Comparison of ENCODE assay signal across 26 cellular contexts in genomic region chr7:104039363-104039762, GRCh38.
"Had no signal": no experiment of that assay in that cellular context is flagged by ENCODE, and none has a peak within 500 bp of the region (broad histone marks: within the 10 kb centered on the region; RNA-seq: fewer than 3 reads in every experiment).

No MANE protein-coding gene starts in this region.

- DNase-seq: activated CD4-positive, alpha-beta T cell treated with anti-CD3 and anti-CD28 coated beads for 48 hours; activated CD4-positive, alpha-beta T cell treated with anti-CD3 and anti-CD28 coated beads, Interleukin-2, amount 50 U/mL, for 48 hours; activated CD8-positive, alpha-beta memory T cell treated with anti-CD3 and anti-CD28 coated beads for 24 hours; activated effector memory CD4-positive, alpha-beta T cell treated with anti-CD3 and anti-CD28 coated beads, Interleukin-2, amount 50 U/mL, for 16 hours; activated naive CD4-positive, alpha-beta T cell treated with anti-CD3 and anti-CD28 coated beads for 36 hours; activated naive CD8-positive, alpha-beta T cell treated with anti-CD3 and anti-CD28 coated beads for 36 hours; activated T-cell treated with anti-CD3 and anti-CD28 coated beads, Interleukin-2, amount 50 U/mL, for 1 hour; adrenal gland; aorta; body of pancreas; effector CD8-positive, alpha-beta T cell; esophagus squamous epithelium; foreskin melanocyte; heart right ventricle; lower lobe of right lung; mesenchymal stem cell; natural killer cell; occipital lobe; right cardiac atrium; stimulated activated CD4-positive, alpha-beta T cell treated with anti-CD3 and anti-CD28 coated beads, Interleukin-15, amount 100 ng/mL, for 24 hours; stimulated activated CD4-positive, alpha-beta T cell treated with anti-CD3 and anti-CD28 coated beads, Interleukin-2, amount 100 ng/mL, for 24 hours; stimulated activated naive B cell treated with anti-CD40 and anti-IgM and Interleukin-4, amounts not matched to agents 10 μg/mL and 1 μg/mL and 100 μg/mL, for 72 hours; transverse colon; WERI-Rb-1 had no signal

- ATAC-seq: activated CD4-positive, CD25-positive, alpha-beta regulatory T cell treated with anti-CD3 and anti-CD28 coated beads, Interleukin-2, amount 50 U/mL, for 24 hours; body of pancreas; heart right ventricle; left lobe of liver; lower lobe of right lung; natural killer cell; right cardiac atrium; stimulated activated naive B cell treated with anti-CD40 and anti-IgM and Interleukin-4, amounts not matched to agents 10 μg/mL and 1 μg/mL and 100 μg/mL, for 72 hours had no signal
